1 cellular context compared by ENCODE assay signal in the genomic region with DNA sequence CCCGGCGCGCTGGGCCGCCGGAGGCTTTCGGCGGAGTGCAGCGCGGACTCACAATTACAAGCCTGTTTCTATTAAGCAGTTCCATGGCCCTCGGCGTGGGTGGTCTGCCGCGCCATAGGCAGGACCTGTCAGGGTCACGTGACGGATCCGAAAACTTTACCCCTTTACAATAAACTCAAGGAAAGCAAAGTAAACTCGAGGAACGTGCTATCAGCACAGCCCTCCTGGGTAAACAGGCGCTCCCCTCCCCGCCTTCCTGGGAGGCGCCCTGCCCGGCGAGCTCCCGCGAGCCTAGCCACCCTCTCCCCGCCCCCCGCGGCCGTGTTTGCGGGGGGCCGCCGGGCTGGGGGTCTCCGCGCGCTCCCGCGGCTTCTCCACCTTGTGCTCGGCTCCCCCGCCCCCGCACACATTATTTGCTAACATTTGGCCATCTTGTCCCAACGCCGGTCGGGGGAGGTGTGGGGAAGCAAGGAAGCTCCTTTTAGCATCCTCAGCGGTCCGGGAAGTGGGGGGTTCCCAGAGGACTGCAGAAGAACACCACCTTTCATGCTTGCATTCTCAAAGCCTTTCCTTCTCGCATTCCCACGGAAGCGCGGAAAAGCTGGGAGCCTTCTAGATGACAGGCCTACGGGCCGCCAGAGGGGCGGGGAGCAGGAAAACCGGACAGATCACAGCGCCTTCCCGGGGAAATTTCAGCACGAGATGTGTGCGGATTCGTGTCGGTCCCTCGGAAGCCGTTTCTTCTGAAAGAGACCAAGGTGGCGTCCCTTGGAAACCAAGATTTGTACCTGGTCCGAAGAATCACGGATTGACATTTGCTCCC.
A peak's percentile ranks its signal among the peaks of the same experiment; 100 is the strongest.
TF ChIP-seq lines count a peak whose summit lies in the region.

A gene (minus strand): TSS at position 236 of the 823 bp plus-strand sequence.

TF ChIP-seq in HEK293, 187 proteins besides CTCF, POLR2A, EP300 and RAD21 (continued from another document and continues in another):
- TF ChIP-seq, protein P1, sequence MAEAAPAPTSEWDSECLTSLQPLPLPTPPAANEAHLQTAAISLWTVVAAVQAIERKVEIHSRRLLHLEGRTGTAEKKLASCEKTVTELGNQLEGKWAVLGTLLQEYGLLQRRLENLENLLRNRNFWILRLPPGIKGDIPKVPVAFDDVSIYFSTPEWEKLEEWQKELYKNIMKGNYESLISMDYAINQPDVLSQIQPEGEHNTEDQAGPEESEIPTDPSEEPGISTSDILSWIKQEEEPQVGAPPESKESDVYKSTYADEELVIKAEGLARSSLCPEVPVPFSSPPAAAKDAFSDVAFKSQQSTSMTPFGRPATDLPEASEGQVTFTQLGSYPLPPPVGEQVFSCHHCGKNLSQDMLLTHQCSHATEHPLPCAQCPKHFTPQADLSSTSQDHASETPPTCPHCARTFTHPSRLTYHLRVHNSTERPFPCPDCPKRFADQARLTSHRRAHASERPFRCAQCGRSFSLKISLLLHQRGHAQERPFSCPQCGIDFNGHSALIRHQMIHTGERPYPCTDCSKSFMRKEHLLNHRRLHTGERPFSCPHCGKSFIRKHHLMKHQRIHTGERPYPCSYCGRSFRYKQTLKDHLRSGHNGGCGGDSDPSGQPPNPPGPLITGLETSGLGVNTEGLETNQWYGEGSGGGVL (tag by site-specific recombination; IDR thresholded peaks at IDR 0.05): 0 out of 2 replicates have a peak, but pooled peaks have one; percentile 25
- no peak for TF ChIP-seq GLI2 (tag by site-specific recombination; IDR thresholded peaks at IDR 0.05; ENCODE audit: borderline replicate concordance, low read depth)
- TF ChIP-seq ZNF777 (tag by site-specific recombination; IDR thresholded peaks at IDR 0.05; ENCODE audit: borderline replicate concordance): no peak
- TF ChIP-seq ZNF248 (tag by site-specific recombination; IDR thresholded peaks at IDR 0.05): no peak
- TF ChIP-seq, protein P2, sequence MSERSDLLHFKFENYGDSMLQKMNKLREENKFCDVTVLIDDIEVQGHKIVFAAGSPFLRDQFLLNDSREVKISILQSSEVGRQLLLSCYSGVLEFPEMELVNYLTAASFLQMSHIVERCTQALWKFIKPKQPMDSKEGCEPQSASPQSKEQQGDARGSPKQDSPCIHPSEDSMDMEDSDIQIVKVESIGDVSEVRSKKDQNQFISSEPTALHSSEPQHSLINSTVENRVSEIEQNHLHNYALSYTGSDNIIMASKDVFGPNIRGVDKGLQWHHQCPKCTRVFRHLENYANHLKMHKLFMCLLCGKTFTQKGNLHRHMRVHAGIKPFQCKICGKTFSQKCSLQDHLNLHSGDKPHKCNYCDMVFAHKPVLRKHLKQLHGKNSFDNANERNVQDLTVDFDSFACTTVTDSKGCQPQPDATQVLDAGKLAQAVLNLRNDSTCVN (tag by site-specific recombination; optimal IDR thresholded peaks at IDR 0.05): peak; percentile 43
- TF ChIP-seq, protein P3, sequence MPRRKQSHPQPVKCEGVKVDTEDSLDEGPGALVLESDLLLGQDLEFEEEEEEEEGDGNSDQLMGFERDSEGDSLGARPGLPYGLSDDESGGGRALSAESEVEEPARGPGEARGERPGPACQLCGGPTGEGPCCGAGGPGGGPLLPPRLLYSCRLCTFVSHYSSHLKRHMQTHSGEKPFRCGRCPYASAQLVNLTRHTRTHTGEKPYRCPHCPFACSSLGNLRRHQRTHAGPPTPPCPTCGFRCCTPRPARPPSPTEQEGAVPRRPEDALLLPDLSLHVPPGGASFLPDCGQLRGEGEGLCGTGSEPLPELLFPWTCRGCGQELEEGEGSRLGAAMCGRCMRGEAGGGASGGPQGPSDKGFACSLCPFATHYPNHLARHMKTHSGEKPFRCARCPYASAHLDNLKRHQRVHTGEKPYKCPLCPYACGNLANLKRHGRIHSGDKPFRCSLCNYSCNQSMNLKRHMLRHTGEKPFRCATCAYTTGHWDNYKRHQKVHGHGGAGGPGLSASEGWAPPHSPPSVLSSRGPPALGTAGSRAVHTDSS (tag by site-specific recombination; IDR thresholded peaks at IDR 0.05): no peak
- TF ChIP-seq, protein P4, sequence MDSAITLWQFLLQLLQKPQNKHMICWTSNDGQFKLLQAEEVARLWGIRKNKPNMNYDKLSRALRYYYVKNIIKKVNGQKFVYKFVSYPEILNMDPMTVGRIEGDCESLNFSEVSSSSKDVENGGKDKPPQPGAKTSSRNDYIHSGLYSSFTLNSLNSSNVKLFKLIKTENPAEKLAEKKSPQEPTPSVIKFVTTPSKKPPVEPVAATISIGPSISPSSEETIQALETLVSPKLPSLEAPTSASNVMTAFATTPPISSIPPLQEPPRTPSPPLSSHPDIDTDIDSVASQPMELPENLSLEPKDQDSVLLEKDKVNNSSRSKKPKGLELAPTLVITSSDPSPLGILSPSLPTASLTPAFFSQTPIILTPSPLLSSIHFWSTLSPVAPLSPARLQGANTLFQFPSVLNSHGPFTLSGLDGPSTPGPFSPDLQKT (IDR thresholded peaks at IDR 0.05; ENCODE audit: borderline replicate concordance, low read depth, low read length): no peak
- TF ChIP-seq, protein P5, sequence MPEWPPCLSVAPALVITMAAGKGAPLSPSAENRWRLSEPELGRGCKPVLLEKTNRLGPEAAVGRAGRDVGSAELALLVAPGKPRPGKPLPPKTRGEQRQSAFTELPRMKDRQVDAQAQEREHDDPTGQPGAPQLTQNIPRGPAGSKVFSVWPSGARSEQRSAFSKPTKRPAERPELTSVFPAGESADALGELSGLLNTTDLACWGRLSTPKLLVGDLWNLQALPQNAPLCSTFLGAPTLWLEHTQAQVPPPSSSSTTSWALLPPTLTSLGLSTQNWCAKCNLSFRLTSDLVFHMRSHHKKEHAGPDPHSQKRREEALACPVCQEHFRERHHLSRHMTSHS (tag by site-specific recombination; IDR thresholded peaks at IDR 0.05): no peak
- TF ChIP-seq, protein P6, sequence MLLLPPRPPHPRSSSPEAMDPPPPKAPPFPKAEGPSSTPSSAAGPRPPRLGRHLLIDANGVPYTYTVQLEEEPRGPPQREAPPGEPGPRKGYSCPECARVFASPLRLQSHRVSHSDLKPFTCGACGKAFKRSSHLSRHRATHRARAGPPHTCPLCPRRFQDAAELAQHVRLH (tag by site-specific recombination; IDR thresholded peaks at IDR 0.05): no peak
- TF ChIP-seq ZNF19 (tag by site-specific recombination; IDR thresholded peaks at IDR 0.05; ENCODE audit: low read depth): no peak
- TF ChIP-seq ZNF423 (tag by site-specific recombination; IDR thresholded peaks at IDR 0.05): peak; percentile 10; the same call in 1 of the 2 replicates
- TF ChIP-seq ZFP69B (tag by site-specific recombination; IDR thresholded peaks at IDR 0.05): no peak
- no peak; the same call in 1 of the 2 replicates for TF ChIP-seq KLF16 (tag by site-specific recombination; IDR thresholded peaks at IDR 0.05)
- TF ChIP-seq ZNF510 (tag by site-specific recombination; IDR thresholded peaks at IDR 0.05; ENCODE audit: insufficient replicate concordance): no peak
- TF ChIP-seq, protein P7, sequence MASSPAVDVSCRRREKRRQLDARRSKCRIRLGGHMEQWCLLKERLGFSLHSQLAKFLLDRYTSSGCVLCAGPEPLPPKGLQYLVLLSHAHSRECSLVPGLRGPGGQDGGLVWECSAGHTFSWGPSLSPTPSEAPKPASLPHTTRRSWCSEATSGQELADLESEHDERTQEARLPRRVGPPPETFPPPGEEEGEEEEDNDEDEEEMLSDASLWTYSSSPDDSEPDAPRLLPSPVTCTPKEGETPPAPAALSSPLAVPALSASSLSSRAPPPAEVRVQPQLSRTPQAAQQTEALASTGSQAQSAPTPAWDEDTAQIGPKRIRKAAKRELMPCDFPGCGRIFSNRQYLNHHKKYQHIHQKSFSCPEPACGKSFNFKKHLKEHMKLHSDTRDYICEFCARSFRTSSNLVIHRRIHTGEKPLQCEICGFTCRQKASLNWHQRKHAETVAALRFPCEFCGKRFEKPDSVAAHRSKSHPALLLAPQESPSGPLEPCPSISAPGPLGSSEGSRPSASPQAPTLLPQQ (tag by site-specific recombination; IDR thresholded peaks at IDR 0.05): peak; percentile 36; the same call in 1 of the 2 replicates
- no peak for TF ChIP-seq ZNF658 (tag by site-specific recombination; IDR thresholded peaks at IDR 0.05)
- TF ChIP-seq, protein P8, sequence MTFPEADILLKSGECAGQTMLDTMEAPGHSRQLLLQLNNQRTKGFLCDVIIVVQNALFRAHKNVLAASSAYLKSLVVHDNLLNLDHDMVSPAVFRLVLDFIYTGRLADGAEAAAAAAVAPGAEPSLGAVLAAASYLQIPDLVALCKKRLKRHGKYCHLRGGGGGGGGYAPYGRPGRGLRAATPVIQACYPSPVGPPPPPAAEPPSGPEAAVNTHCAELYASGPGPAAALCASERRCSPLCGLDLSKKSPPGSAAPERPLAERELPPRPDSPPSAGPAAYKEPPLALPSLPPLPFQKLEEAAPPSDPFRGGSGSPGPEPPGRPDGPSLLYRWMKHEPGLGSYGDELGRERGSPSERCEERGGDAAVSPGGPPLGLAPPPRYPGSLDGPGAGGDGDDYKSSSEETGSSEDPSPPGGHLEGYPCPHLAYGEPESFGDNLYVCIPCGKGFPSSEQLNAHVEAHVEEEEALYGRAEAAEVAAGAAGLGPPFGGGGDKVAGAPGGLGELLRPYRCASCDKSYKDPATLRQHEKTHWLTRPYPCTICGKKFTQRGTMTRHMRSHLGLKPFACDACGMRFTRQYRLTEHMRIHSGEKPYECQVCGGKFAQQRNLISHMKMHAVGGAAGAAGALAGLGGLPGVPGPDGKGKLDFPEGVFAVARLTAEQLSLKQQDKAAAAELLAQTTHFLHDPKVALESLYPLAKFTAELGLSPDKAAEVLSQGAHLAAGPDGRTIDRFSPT (tag by site-specific recombination; IDR thresholded peaks at IDR 0.05): no peak
- no peak for TF ChIP-seq ZNF184 (tag by site-specific recombination; IDR thresholded peaks at IDR 0.05)
- no peak for TF ChIP-seq SALL2 (tag by site-specific recombination; IDR thresholded peaks at IDR 0.05; ENCODE audit: borderline replicate concordance)
- no peak for TF ChIP-seq ZNF677 (tag by site-specific recombination; IDR thresholded peaks at IDR 0.05)
- TF ChIP-seq ZNF112 (tag by site-specific recombination; IDR thresholded peaks at IDR 0.05): no peak
- no peak for TF ChIP-seq ZNF558 (tag by site-specific recombination; IDR thresholded peaks at IDR 0.05)
- no peak for TF ChIP-seq OSR2 (tag by site-specific recombination; IDR thresholded peaks at IDR 0.05)
- TF ChIP-seq ZNF664 (tag by site-specific recombination; IDR thresholded peaks at IDR 0.05): no peak
- TF ChIP-seq, protein P9, sequence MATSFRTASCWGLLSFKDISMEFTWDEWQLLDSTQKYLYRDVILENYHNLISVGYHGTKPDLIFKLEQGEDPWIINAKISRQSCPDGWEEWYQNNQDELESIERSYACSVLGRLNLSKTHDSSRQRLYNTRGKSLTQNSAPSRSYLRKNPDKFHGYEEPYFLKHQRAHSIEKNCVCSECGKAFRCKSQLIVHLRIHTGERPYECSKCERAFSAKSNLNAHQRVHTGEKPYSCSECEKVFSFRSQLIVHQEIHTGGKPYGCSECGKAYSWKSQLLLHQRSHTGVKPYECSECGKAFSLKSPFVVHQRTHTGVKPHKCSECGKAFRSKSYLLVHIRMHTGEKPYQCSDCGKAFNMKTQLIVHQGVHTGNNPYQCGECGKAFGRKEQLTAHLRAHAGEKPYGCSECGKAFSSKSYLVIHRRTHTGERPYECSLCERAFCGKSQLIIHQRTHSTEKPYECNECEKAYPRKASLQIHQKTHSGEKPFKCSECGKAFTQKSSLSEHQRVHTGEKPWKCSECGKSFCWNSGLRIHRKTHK (tag by site-specific recombination; IDR thresholded peaks at IDR 0.05): no peak
- TF ChIP-seq ZBTB48 (tag by site-specific recombination; IDR thresholded peaks at IDR 0.05): no peak
- TF ChIP-seq ZBTB1 (tag by site-specific recombination; IDR thresholded peaks at IDR 0.05): no peak
- TF ChIP-seq ZNF837 (tag by site-specific recombination; IDR thresholded peaks at IDR 0.05): no peak
- TF ChIP-seq, protein P10, sequence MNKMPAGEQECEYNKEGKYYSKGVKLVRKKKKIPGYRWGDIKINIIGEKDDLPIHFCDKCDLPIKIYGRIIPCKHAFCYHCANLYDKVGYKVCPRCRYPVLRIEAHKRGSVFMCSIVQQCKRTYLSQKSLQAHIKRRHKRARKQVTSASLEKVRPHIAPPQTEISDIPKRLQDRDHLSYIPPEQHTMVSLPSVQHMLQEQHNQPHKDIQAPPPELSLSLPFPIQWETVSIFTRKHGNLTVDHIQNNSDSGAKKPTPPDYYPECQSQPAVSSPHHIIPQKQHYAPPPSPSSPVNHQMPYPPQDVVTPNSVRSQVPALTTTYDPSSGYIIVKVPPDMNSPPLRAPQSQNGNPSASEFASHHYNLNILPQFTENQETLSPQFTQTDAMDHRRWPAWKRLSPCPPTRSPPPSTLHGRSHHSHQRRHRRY (tag by site-specific recombination; IDR thresholded peaks at IDR 0.05): no peak
- no peak for TF ChIP-seq ZNF585B (tag by site-specific recombination; IDR thresholded peaks at IDR 0.05)
- no peak for TF ChIP-seq EGR2 (tag by site-specific recombination; IDR thresholded peaks at IDR 0.05; ENCODE audit: low read depth)
- TF ChIP-seq ZNF596 (tag by site-specific recombination; IDR thresholded peaks at IDR 0.05): no peak
- TF ChIP-seq, protein P11, sequence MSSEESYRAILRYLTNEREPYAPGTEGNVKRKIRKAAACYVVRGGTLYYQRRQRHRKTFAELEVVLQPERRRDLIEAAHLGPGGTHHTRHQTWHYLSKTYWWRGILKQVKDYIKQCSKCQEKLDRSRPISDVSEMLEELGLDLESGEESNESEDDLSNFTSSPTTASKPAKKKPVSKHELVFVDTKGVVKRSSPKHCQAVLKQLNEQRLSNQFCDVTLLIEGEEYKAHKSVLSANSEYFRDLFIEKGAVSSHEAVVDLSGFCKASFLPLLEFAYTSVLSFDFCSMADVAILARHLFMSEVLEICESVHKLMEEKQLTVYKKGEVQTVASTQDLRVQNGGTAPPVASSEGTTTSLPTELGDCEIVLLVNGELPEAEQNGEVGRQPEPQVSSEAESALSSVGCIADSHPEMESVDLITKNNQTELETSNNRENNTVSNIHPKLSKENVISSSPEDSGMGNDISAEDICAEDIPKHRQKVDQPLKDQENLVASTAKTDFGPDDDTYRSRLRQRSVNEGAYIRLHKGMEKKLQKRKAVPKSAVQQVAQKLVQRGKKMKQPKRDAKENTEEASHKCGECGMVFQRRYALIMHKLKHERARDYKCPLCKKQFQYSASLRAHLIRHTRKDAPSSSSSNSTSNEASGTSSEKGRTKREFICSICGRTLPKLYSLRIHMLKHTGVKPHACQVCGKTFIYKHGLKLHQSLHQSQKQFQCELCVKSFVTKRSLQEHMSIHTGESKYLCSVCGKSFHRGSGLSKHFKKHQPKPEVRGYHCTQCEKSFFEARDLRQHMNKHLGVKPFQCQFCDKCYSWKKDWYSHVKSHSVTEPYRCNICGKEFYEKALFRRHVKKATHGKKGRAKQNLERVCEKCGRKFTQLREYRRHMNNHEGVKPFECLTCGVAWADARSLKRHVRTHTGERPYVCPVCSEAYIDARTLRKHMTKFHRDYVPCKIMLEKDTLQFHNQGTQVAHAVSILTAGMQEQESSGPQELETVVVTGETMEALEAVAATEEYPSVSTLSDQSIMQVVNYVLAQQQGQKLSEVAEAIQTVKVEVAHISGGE (tag by site-specific recombination; conservative IDR thresholded peaks at IDR 0.05; ENCODE audit: low read depth): no peak
- no peak for TF ChIP-seq ZNF416 (tag by site-specific recombination; IDR thresholded peaks at IDR 0.05)
- no peak for TF ChIP-seq ZNF404 (tag by site-specific recombination; IDR thresholded peaks at IDR 0.05)
- TF ChIP-seq, protein P12, sequence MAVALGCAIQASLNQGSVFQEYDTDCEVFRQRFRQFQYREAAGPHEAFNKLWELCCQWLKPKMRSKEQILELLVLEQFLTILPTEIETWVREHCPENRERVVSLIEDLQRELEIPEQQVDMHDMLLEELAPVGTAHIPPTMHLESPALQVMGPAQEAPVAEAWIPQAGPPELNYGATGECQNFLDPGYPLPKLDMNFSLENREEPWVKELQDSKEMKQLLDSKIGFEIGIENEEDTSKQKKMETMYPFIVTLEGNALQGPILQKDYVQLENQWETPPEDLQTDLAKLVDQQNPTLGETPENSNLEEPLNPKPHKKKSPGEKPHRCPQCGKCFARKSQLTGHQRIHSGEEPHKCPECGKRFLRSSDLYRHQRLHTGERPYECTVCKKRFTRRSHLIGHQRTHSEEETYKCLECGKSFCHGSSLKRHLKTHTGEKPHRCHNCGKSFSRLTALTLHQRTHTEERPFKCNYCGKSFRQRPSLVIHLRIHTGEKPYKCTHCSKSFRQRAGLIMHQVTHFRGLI (tag by site-specific recombination; IDR thresholded peaks at IDR 0.05): no peak
